Comparison of ENCODE assay signal across 30 cellular contexts in the genomic region with DNA sequence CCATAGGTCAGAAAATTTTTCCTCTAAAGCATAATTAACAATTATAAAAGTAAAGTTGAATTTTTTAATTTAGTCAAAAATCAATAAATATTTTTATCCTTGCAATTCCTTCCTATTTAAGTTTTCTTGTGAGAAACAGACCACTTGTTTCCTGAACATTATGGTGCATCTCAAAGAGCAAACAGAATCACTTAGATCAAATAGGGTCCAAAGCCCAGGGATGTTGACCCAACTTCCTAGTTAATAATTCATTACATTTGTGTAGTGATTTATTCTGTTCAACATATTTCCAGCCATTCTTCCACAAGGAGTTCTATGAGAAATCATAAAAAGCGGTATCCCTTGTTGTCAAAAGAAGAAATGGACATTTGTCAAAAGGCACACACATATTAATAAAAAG.
"Had no signal": no experiment of that assay in that cellular context is flagged by ENCODE, and none has a peak within 500 bp of the region (broad histone marks: within the 10 kb centered on the region; RNA-seq: fewer than 3 reads in every experiment).

No MANE protein-coding gene starts in this region.

- ATAC-seq: naive thymus-derived CD8-positive, alpha-beta T cell; natural killer cell treated with Interleukin-12 subunit alpha and Interleukin-12 subunit beta and Interleukin-15 and Interleukin-18, amount 100 ng/mL, for 72 hours; psoas muscle; right cardiac atrium; sciatic nerve; stimulated activated memory B cell treated with anti-CD40 and anti-IgM and Interleukin-4, amounts not matched to agents 10 μg/mL and 1 μg/mL and 100 μg/mL, for 72 hours; stimulated activated naive CD8-positive, alpha-beta T cell treated with anti-CD3 and anti-CD28 coated beads, Interleukin-15, amount 100 ng/mL, for 72 hours; stimulated activated naive CD8-positive, alpha-beta T cell treated with anti-CD3 and anti-CD28 coated beads, Interleukin-15, Interleukin-2, amounts not matched to agents 100 U/mL and 50 U/mL, for 24 hours had no signal

- DNase-seq: naive B cell; naive thymus-derived CD8-positive, alpha-beta T cell; nephron progenitor cell; occipital lobe; ovary; posterior cingulate gyrus; psoas muscle; right cardiac atrium; stimulated activated CD4-positive, alpha-beta T cell treated with anti-CD3 and anti-CD28 coated beads, Interleukin-1b, Interleukin-23, amount 100 ng/mL, for 48 hours; stimulated activated CD4-positive, alpha-beta T cell treated with anti-CD3 and anti-CD28 coated beads, Interleukin-4, amount 100 ng/mL, for 1 hour; stimulated activated CD4-positive, alpha-beta T cell treated with anti-CD3 and anti-CD28 coated beads, Interleukin-4, amount 100 ng/mL, for 4 hours; stimulated activated CD8-positive, alpha-beta memory T cell treated with anti-CD3 and anti-CD28 coated beads, Interleukin-4, amount 100 ng/mL, for 48 hours; stimulated activated naive CD4-positive, alpha-beta T cell; stimulated activated naive CD8-positive, alpha-beta T cell treated with anti-CD3 and anti-CD28 coated beads, Interleukin-15, amount 100 ng/mL, for 72 hours; stimulated activated naive CD8-positive, alpha-beta T cell treated with anti-CD3 and anti-CD28 coated beads, Interleukin-15, Interleukin-2, amounts not matched to agents 100 U/mL and 50 U/mL, for 24 hours; substantia nigra; testis; tibial artery; trophoblast cell; upper lobe of left lung had no signal

- H2AFZ ChIP-seq: parathyroid adenoma had no signal

- H3K9ac ChIP-seq: parathyroid adenoma had no signal

- H3K27ac Mint-ChIP-seq: naive B cell; naive thymus-derived CD8-positive, alpha-beta T cell; natural killer cell treated with Interleukin-12 subunit alpha and Interleukin-12 subunit beta and Interleukin-15 and Interleukin-18, amount 100 ng/mL, for 72 hours; nephron progenitor cell; progenitor cell of endocrine pancreas; stimulated activated memory B cell treated with anti-CD40 and anti-IgM and Interleukin-4, amounts not matched to agents 10 μg/mL and 1 μg/mL and 100 μg/mL, for 72 hours; stimulated activated naive CD8-positive, alpha-beta T cell treated with anti-CD3 and anti-CD28 coated beads, Interleukin-15, amount 100 ng/mL, for 72 hours had no signal

- H3K79me2 ChIP-seq: parathyroid adenoma had no signal

- H3K9me3 ChIP-seq: ovary, psoas muscle, suprapubic skin, testis, tibial artery, upper lobe of left lung, vagina had no signal

- H3K36me3 ChIP-seq: ovary, suprapubic skin, tibial artery, upper lobe of left lung, vagina had no signal

- H3K4me3 Mint-ChIP-seq: naive B cell; naive thymus-derived CD8-positive, alpha-beta T cell; natural killer cell treated with Interleukin-12 subunit alpha and Interleukin-12 subunit beta and Interleukin-15 and Interleukin-18, amount 100 ng/mL, for 72 hours; nephron progenitor cell; neural crest cell; stimulated activated memory B cell treated with anti-CD40 and anti-IgM and Interleukin-4, amounts not matched to agents 10 μg/mL and 1 μg/mL and 100 μg/mL, for 72 hours; stimulated activated naive CD8-positive, alpha-beta T cell treated with anti-CD3 and anti-CD28 coated beads, Interleukin-15, amount 100 ng/mL, for 72 hours had no signal

- H3K27me3 Mint-ChIP-seq: naive B cell; naive thymus-derived CD8-positive, alpha-beta T cell; natural killer cell treated with Interleukin-12 subunit alpha and Interleukin-12 subunit beta and Interleukin-15 and Interleukin-18, amount 100 ng/mL, for 72 hours; progenitor cell of endocrine pancreas; stimulated activated memory B cell treated with anti-CD40 and anti-IgM and Interleukin-4, amounts not matched to agents 10 μg/mL and 1 μg/mL and 100 μg/mL, for 72 hours; stimulated activated naive CD8-positive, alpha-beta T cell treated with anti-CD3 and anti-CD28 coated beads, Interleukin-15, amount 100 ng/mL, for 72 hours had no signal

- H3K4me3 ChIP-seq: ovary, psoas muscle, skin epidermis, suprapubic skin, testis, tibial artery, upper lobe of left lung, vagina had no signal

- H3K4me1 Mint-ChIP-seq: naive B cell; naive thymus-derived CD8-positive, alpha-beta T cell; nephron progenitor cell; stimulated activated memory B cell treated with anti-CD40 and anti-IgM and Interleukin-4, amounts not matched to agents 10 μg/mL and 1 μg/mL and 100 μg/mL, for 72 hours; stimulated activated naive CD8-positive, alpha-beta T cell treated with anti-CD3 and anti-CD28 coated beads, Interleukin-15, amount 100 ng/mL, for 72 hours had no signal

- H3K36me3 Mint-ChIP-seq: naive B cell; naive thymus-derived CD8-positive, alpha-beta T cell; natural killer cell treated with Interleukin-12 subunit alpha and Interleukin-12 subunit beta and Interleukin-15 and Interleukin-18, amount 100 ng/mL, for 72 hours; stimulated activated memory B cell treated with anti-CD40 and anti-IgM and Interleukin-4, amounts not matched to agents 10 μg/mL and 1 μg/mL and 100 μg/mL, for 72 hours had no signal

- H3K27ac ChIP-seq: ovary, parathyroid adenoma, psoas muscle, skin epidermis, suprapubic skin, testis, tibial artery, upper lobe of left lung, vagina had no signal

- H3K27me3 ChIP-seq: ovary, suprapubic skin, testis, tibial artery, upper lobe of left lung, vagina had no signal

- H3K4me1 ChIP-seq: parathyroid adenoma, suprapubic skin, testis, tibial artery, upper lobe of left lung, vagina had no signal

- FAIRE-seq: urothelium cell line had no signal
